Comparison of ENCODE assay signal across 21 cellular contexts in the genomic region with DNA sequence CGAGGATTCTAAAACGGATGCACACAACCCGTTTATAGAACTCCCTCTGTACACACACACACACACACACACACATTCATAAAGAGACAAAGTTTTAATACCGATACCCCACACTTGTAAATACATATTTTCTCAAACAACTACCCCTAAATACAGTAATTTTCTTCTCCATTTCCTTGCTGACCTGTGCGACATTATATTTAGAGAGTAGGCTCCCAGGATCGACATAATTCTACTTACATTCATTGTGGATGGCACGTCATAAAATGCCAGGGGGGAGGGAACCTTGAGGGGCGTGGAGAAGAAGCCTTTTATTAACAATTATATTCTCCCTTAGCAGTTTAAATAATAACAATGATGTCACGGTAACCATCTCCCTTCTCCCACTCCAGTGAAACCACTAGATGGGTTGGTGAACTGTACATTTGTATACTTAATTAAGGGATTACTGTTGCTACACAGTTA.
A peak's percentile ranks its signal among the peaks of the same experiment; 100 is the strongest.
DNase-seq lines count a peak whose midpoint lies in the region; ATAC-seq and TF ChIP-seq lines count a peak whose summit lies in the region.
"Had no signal": no experiment of that assay in that cellular context is flagged by ENCODE, and none has a peak within 500 bp of the region (broad histone marks: within the 10 kb centered on the region; RNA-seq: fewer than 3 reads in every experiment).

No MANE protein-coding gene starts in this region.

- H3K9me3 Mint-ChIP-seq in activated naive CD8-positive, alpha-beta T cell treated with anti-CD3 and anti-CD28 coated beads, Interleukin-2, amount 10 ng/mL, durations not matched to agents 7 days and 5 days: peaks cover 4% of the 10 kb centered on the region
- H3K9me3 Mint-ChIP-seq in activated naive CD8-positive, alpha-beta T cell treated with anti-CD3 and anti-CD28 coated beads for 36 hours: peaks cover 9% of the 10 kb centered on the region
- H3K9me3 Mint-ChIP-seq in type B pancreatic cell: no peaks in the 10 kb centered on the region
- H3K9me3 Mint-ChIP-seq: activated T-helper 2 cell treated with anti-CD3 and anti-CD28 coated beads, Interferon-gamma antibody, Interleukin-2, Interleukin-4, amounts not matched to agents 10 μg/mL and 5 μg/mL and 100 μg/mL, durations not matched to agents 14 hours and 24 hours and 36 hours; T-helper 2 cell treated with Interferon-gamma antibody and Interleukin-4, amounts not matched to agents 5 μg/mL and 100 μg/mL, for 36 hours had no signal

- H3K36me3 ChIP-seq in WERI-Rb-1: no peaks in the 10 kb centered on the region
- H3K36me3 ChIP-seq: MG63, tibial artery had no signal

- peaks cover 96% of the 10 kb centered on the region for H3K27me3 Mint-ChIP-seq in activated naive CD8-positive, alpha-beta T cell treated with anti-CD3 and anti-CD28 coated beads, Interleukin-2, amount 10 ng/mL, durations not matched to agents 7 days and 5 days
- peaks cover 97% of the 10 kb centered on the region for H3K27me3 Mint-ChIP-seq in activated naive CD8-positive, alpha-beta T cell treated with anti-CD3 and anti-CD28 coated beads for 36 hours
- peaks cover 100% of the 10 kb centered on the region for H3K27me3 Mint-ChIP-seq in type B pancreatic cell

- peaks cover 1% of the 10 kb centered on the region for H3K36me3 Mint-ChIP-seq in activated naive CD8-positive, alpha-beta T cell treated with anti-CD3 and anti-CD28 coated beads, Interleukin-2, amount 10 ng/mL, durations not matched to agents 7 days and 5 days
- H3K36me3 Mint-ChIP-seq in activated naive CD8-positive, alpha-beta T cell treated with anti-CD3 and anti-CD28 coated beads for 36 hours: peaks cover 3% of the 10 kb centered on the region
- no peaks in the 10 kb centered on the region for H3K36me3 Mint-ChIP-seq in type B pancreatic cell

- H3K27ac ChIP-seq in layer of hippocampus (ENCODE audit: low read depth, low read length): peak overlapping the region; percentile 89
- peak overlapping the region; percentile 92 for H3K27ac ChIP-seq in temporal lobe (ENCODE audit: low read depth, low read length)
- H3K27ac ChIP-seq in WERI-Rb-1: no peak overlapping the region
- H3K27ac ChIP-seq: tibial artery had no signal

- POLR2A ChIA-PET in activated naive CD8-positive, alpha-beta T cell treated with anti-CD3 and anti-CD28 coated beads, Interleukin-2, amount 10 ng/mL, durations not matched to agents 7 days and 5 days (lab: Charles Lee): no interaction called here

- TF ChIP-seq CTCF in astrocyte of the spinal cord (IDR thresholded peaks at IDR 0.05; ENCODE audit: low read depth, low read length) (no peak), WERI-Rb-1 (IDR thresholded peaks at IDR 0.05; ENCODE audit: low read depth, low read length) (no peak), type B pancreatic cell (conservative IDR thresholded peaks at IDR 0.05) (no peak)

- in situ Hi-C loops in astrocyte of the spinal cord (cut with HindIII; ENCODE audit: low sequenced_read_pairs) (loop anchor here (25.0 kb wide), 1 partner anchor 549 kb away; no protein-coding TSS in a partner anchor), KBM-7 (cut with MboI; ENCODE audit: low pct_unique_long_range_greater_than_20kb, low sequenced_read_pairs) (loop anchor here (25.0 kb wide), 1 partner anchor 899 kb away; no protein-coding TSS in a partner anchor)

- H3K27me3 ChIP-seq in layer of hippocampus (ENCODE audit: control insufficient read depth, insufficient read depth, low read length) (peaks cover 6% of the 10 kb centered on the region), WERI-Rb-1 (ENCODE audit: insufficient read depth, low read depth, severe bottlenecking) (no peaks in the 10 kb centered on the region)

- peak overlapping the region; percentile 19 for H3K4me3 Mint-ChIP-seq in activated naive CD8-positive, alpha-beta T cell treated with anti-CD3 and anti-CD28 coated beads, Interleukin-2, amount 10 ng/mL, durations not matched to agents 7 days and 5 days
- no peak overlapping the region for H3K4me3 Mint-ChIP-seq in activated naive CD8-positive, alpha-beta T cell treated with anti-CD3 and anti-CD28 coated beads for 36 hours
- H3K4me3 Mint-ChIP-seq in type B pancreatic cell: no peak overlapping the region
- H3K4me3 Mint-ChIP-seq: T-helper 2 cell treated with Interferon-gamma antibody and Interleukin-4, amounts not matched to agents 5 μg/mL and 100 μg/mL, for 36 hours had no signal

- ATAC-seq in activated naive CD8-positive, alpha-beta T cell treated with anti-CD3 and anti-CD28 coated beads, Interleukin-2, amount 10 ng/mL, durations not matched to agents 7 days and 5 days (ENCODE audit: low read depth): no peak

- no peaks in the 10 kb centered on the region for H3K9me3 ChIP-seq in WERI-Rb-1 (ENCODE audit: severe bottlenecking)
- H3K9me3 ChIP-seq: MG63, tibial artery had no signal

- DNase-seq in activated naive CD8-positive, alpha-beta T cell treated with anti-CD3 and anti-CD28 coated beads, Interleukin-2, amount 10 ng/mL, durations not matched to agents 7 days and 5 days: no peak
- DNase-seq in activated naive CD8-positive, alpha-beta T cell treated with anti-CD3 and anti-CD28 coated beads for 36 hours: no peak
- DNase-seq in astrocyte of the spinal cord (ENCODE audit: low read depth, low spot score) (peak; percentile 49), WERI-Rb-1 (no peak), KBM-7 (no peak), type B pancreatic cell (ENCODE audit: extremely low spot score, unreplicated experiment) (no peak)
- DNase-seq: activated CD4-positive, CD25-positive, alpha-beta regulatory T cell; H7; hippocampal formation; MG63; NCI-H1417; NCI-H2107; NCI-H510A treated with DMSO at 0.1 percent for 48 hours; stimulated activated CD4-positive, alpha-beta T cell treated with anti-CD3 and anti-CD28 coated beads, Interleukin-4, amount 100 ng/mL, for 1 hour; stimulated activated naive CD4-positive, alpha-beta T cell treated with Interleukin-2 at 50 U/mL for 16 hours; tibial artery had no signal

- H3K4me3 ChIP-seq in astrocyte of the spinal cord (ENCODE audit: low read depth, low read length) (no peak overlapping the region), WERI-Rb-1 (ENCODE audit: low read depth, low read length) (no peak overlapping the region)
- H3K4me3 ChIP-seq: lung, MG63, tibial artery had no signal

- peaks cover 16% of the 10 kb centered on the region for H3K4me1 Mint-ChIP-seq in activated naive CD8-positive, alpha-beta T cell treated with anti-CD3 and anti-CD28 coated beads, Interleukin-2, amount 10 ng/mL, durations not matched to agents 7 days and 5 days
- peaks cover 13% of the 10 kb centered on the region for H3K4me1 Mint-ChIP-seq in activated naive CD8-positive, alpha-beta T cell treated with anti-CD3 and anti-CD28 coated beads for 36 hours
- peaks cover 7% of the 10 kb centered on the region for H3K4me1 Mint-ChIP-seq in type B pancreatic cell (ENCODE audit: unreplicated experiment)

- H3K27ac Mint-ChIP-seq in activated naive CD8-positive, alpha-beta T cell treated with anti-CD3 and anti-CD28 coated beads, Interleukin-2, amount 10 ng/mL, durations not matched to agents 7 days and 5 days: peak overlapping the region; percentile 72
- H3K27ac Mint-ChIP-seq in activated naive CD8-positive, alpha-beta T cell treated with anti-CD3 and anti-CD28 coated beads for 36 hours: no peak overlapping the region
- H3K27ac Mint-ChIP-seq in type B pancreatic cell: no peak overlapping the region
- H3K27ac Mint-ChIP-seq: activated T-helper 2 cell treated with anti-CD3 and anti-CD28 coated beads, Interferon-gamma antibody, Interleukin-2, Interleukin-4, amounts not matched to agents 10 μg/mL and 5 μg/mL and 100 μg/mL, durations not matched to agents 14 hours and 24 hours and 36 hours; T-helper 2 cell treated with Interferon-gamma antibody and Interleukin-4, amounts not matched to agents 5 μg/mL and 100 μg/mL, for 36 hours had no signal
